14 cellular contexts compared by ENCODE assay signal in the genomic region with DNA sequence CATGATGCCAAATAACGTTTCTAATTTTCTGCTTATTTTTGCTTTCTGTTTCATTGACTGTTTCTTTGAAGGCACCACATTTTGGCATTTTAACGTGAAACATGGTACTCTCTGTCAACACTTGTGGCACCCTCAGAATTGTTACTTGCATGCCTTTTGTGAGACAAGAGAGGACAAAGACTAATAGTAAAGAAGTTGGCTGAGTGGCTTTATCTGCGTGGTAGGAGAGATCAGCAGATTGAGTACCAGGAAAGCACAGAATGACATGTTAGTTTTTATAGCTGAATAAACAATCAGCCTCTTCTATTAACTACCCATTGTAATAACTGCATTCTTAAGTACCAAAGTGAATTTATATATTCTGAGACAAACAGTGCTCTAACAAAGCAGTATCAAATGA. TPM values are rescaled to one million over a fixed set of nuclear protein-coding genes. Genes with fewer than 3 reads are reported as not detected.
DNase-seq lines count a peak whose midpoint lies in the region; ATAC-seq lines count a peak whose summit lies in the region.
"Had no signal": no experiment of that assay in that cellular context is flagged by ENCODE, and none has a peak within 500 bp of the region (broad histone marks: within the 10 kb centered on the region; RNA-seq: fewer than 3 reads in every experiment).

No MANE protein-coding gene starts in this region.

- peak overlapping the region; percentile 28 for H3K27ac Mint-ChIP-seq in activated naive CD8-positive, alpha-beta T cell
- no peak overlapping the region for H3K27ac Mint-ChIP-seq in activated naive CD8-positive, alpha-beta T cell treated with anti-CD3 and anti-CD28 coated beads, Interleukin-2, amount 50 U/mL, for 24 hours
- H3K27ac Mint-ChIP-seq in stimulated activated memory B cell treated with anti-CD40 and anti-IgM and Interleukin-4, amounts not matched to agents 10 μg/mL and 1 μg/mL and 100 μg/mL, for 72 hours: no peak overlapping the region

- no peaks in the 10 kb centered on the region for H3K27me3 Mint-ChIP-seq in activated naive CD8-positive, alpha-beta T cell
- H3K27me3 Mint-ChIP-seq in activated naive CD8-positive, alpha-beta T cell treated with anti-CD3 and anti-CD28 coated beads, Interleukin-2, amount 50 U/mL, for 24 hours: no peaks in the 10 kb centered on the region
- H3K27me3 Mint-ChIP-seq in stimulated activated memory B cell treated with anti-CD40 and anti-IgM and Interleukin-4, amounts not matched to agents 10 μg/mL and 1 μg/mL and 100 μg/mL, for 72 hours: no peaks in the 10 kb centered on the region

- H3K9me3 Mint-ChIP-seq in activated naive CD8-positive, alpha-beta T cell (ENCODE audit: low read depth): no peaks in the 10 kb centered on the region
- no peaks in the 10 kb centered on the region for H3K9me3 Mint-ChIP-seq in activated naive CD8-positive, alpha-beta T cell treated with anti-CD3 and anti-CD28 coated beads, Interleukin-2, amount 50 U/mL, for 24 hours
- H3K9me3 Mint-ChIP-seq in stimulated activated memory B cell treated with anti-CD40 and anti-IgM and Interleukin-4, amounts not matched to agents 10 μg/mL and 1 μg/mL and 100 μg/mL, for 72 hours: no peaks in the 10 kb centered on the region

- in situ Hi-C loops in SK-MEL-5 (cut with HindIII; ENCODE audit: low pct_unique_long_range_greater_than_20kb, low sequenced_read_pairs): no loop called here

- H3K4me1 Mint-ChIP-seq in activated naive CD8-positive, alpha-beta T cell (ENCODE audit: low read depth): peaks cover 73% of the 10 kb centered on the region
- H3K4me1 Mint-ChIP-seq in activated naive CD8-positive, alpha-beta T cell treated with anti-CD3 and anti-CD28 coated beads, Interleukin-2, amount 50 U/mL, for 24 hours: peaks cover 54% of the 10 kb centered on the region
- peaks cover 59% of the 10 kb centered on the region for H3K4me1 Mint-ChIP-seq in stimulated activated memory B cell treated with anti-CD40 and anti-IgM and Interleukin-4, amounts not matched to agents 10 μg/mL and 1 μg/mL and 100 μg/mL, for 72 hours

- peaks cover 8% of the 10 kb centered on the region for H3K36me3 Mint-ChIP-seq in activated naive CD8-positive, alpha-beta T cell
- peaks cover 40% of the 10 kb centered on the region for H3K36me3 Mint-ChIP-seq in activated naive CD8-positive, alpha-beta T cell treated with anti-CD3 and anti-CD28 coated beads, Interleukin-2, amount 50 U/mL, for 24 hours (ENCODE audit: low read depth)
- H3K36me3 Mint-ChIP-seq in stimulated activated memory B cell treated with anti-CD40 and anti-IgM and Interleukin-4, amounts not matched to agents 10 μg/mL and 1 μg/mL and 100 μg/mL, for 72 hours: peaks cover 9% of the 10 kb centered on the region

- no peak overlapping the region for H3K4me3 Mint-ChIP-seq in activated naive CD8-positive, alpha-beta T cell
- no peak overlapping the region for H3K4me3 Mint-ChIP-seq in activated naive CD8-positive, alpha-beta T cell treated with anti-CD3 and anti-CD28 coated beads, Interleukin-2, amount 50 U/mL, for 24 hours
- no peak overlapping the region for H3K4me3 Mint-ChIP-seq in stimulated activated memory B cell treated with anti-CD40 and anti-IgM and Interleukin-4, amounts not matched to agents 10 μg/mL and 1 μg/mL and 100 μg/mL, for 72 hours

- ATAC-seq in activated naive CD8-positive, alpha-beta T cell treated with anti-CD3 and anti-CD28 coated beads, Interleukin-2, amount 50 U/mL, for 24 hours: no peak
- ATAC-seq in stimulated activated memory B cell treated with anti-CD40 and anti-IgM and Interleukin-4, amounts not matched to agents 10 μg/mL and 1 μg/mL and 100 μg/mL, for 72 hours: no peak
- no peak for ATAC-seq in HG03280 (IDR thresholded peaks at IDR 0.05; ENCODE audit: unreplicated experiment)

- DNase-seq in activated naive CD8-positive, alpha-beta T cell treated with anti-CD3 and anti-CD28 coated beads, Interleukin-2, amount 50 U/mL, for 24 hours: no peak
- DNase-seq in SK-MEL-5 (ENCODE audit: low read depth, low spot score): peak; percentile 74
- DNase-seq in globus pallidus (ENCODE audit: low spot score): peak; percentile 24
- no peak for DNase-seq in stimulated activated CD4-positive, alpha-beta T cell treated with anti-CD3 and anti-CD28 coated beads, Interleukin-1b, Interleukin-23, amount 100 ng/mL, for 48 hours
- no peak for DNase-seq in RPMI8226
- DNase-seq: 8988T, NCI-H1417 treated with DMSO at 0.1 percent for 48 hours, NCI-H1930, NCI-H510A, NCI-H774, PC-9 had no signal

RNA-seq across cellular contexts. Expression of a gene that starts 8.6 kb away (rescaled TPM):
- 166 and 191 TPM in 2 replicates for total RNA-seq in SK-MEL-5 (2014; rRNA removed; shearing (Covaris generic))
- polyA plus RNA-seq in SK-MEL-5 (2015; cell fraction: cytosol; rRNA removed): 80.3 and 96.1 TPM in 2 replicates
- 316 TPM in 2 replicates for polyA plus RNA-seq in SK-MEL-5 (2015; cell fraction: nucleus; rRNA removed)

Comparison
In these comparisons a context has a peak if more than half of its experiments do, and no peak if none do; other contexts are left out.
1. DNase-seq: peak in SK-MEL-5 (single experiment) and globus pallidus (single experiment); none in activated naive CD8-positive, alpha-beta T cell treated with anti-CD3 and anti-CD28 coated beads, Interleukin-2, amount 50 U/mL, for 24 hours (single experiment), stimulated activated CD4-positive, alpha-beta T cell treated with anti-CD3 and anti-CD28 coated beads, Interleukin-1b, Interleukin-23, amount 100 ng/mL, for 48 hours (single experiment) and RPMI8226 (single experiment).